1 cellular context compared by ENCODE assay signal in the genomic region with DNA sequence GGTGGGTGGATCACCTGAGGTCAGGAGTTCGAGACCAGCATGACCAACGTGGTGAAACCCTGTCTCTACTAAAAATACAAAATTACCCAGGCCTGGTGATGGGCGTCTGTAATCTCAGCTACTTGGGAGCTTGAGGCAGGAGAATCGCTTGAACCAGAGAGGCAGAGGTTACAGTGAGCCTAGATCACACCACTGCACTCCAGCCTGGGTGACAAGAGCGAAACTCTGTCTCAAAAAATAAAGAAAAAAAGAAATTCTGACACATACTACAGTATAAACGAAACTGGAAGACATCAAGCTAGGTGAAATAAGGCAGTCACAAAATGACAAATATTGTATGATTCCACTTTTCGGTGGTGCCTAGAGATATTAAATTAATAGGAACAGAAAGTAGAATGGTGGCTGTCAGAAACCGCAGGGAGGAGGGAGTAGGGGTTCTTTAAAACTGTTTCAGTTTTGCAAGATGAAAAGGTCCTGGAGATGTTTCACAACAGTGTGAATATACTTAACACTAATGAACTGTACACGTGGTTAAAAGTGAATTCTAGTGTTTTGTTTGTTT.
TF ChIP-seq lines count a peak whose summit lies in the region.

No MANE protein-coding gene starts in this region.

TF ChIP-seq in GM12878, 131 proteins besides CTCF, POLR2A, EP300 and RAD21 (continued from another document and continues in another):
- peak; percentile 43; the same call in 1 of the 2 replicates for TF ChIP-seq CREB1 (IDR thresholded peaks at IDR 0.05; ENCODE audit: low read depth)
- 0 out of 2 replicates have a peak, but pooled peaks have one; percentile 37 for TF ChIP-seq CHD4 (IDR thresholded peaks at IDR 0.05)
- TF ChIP-seq, protein P1, sequence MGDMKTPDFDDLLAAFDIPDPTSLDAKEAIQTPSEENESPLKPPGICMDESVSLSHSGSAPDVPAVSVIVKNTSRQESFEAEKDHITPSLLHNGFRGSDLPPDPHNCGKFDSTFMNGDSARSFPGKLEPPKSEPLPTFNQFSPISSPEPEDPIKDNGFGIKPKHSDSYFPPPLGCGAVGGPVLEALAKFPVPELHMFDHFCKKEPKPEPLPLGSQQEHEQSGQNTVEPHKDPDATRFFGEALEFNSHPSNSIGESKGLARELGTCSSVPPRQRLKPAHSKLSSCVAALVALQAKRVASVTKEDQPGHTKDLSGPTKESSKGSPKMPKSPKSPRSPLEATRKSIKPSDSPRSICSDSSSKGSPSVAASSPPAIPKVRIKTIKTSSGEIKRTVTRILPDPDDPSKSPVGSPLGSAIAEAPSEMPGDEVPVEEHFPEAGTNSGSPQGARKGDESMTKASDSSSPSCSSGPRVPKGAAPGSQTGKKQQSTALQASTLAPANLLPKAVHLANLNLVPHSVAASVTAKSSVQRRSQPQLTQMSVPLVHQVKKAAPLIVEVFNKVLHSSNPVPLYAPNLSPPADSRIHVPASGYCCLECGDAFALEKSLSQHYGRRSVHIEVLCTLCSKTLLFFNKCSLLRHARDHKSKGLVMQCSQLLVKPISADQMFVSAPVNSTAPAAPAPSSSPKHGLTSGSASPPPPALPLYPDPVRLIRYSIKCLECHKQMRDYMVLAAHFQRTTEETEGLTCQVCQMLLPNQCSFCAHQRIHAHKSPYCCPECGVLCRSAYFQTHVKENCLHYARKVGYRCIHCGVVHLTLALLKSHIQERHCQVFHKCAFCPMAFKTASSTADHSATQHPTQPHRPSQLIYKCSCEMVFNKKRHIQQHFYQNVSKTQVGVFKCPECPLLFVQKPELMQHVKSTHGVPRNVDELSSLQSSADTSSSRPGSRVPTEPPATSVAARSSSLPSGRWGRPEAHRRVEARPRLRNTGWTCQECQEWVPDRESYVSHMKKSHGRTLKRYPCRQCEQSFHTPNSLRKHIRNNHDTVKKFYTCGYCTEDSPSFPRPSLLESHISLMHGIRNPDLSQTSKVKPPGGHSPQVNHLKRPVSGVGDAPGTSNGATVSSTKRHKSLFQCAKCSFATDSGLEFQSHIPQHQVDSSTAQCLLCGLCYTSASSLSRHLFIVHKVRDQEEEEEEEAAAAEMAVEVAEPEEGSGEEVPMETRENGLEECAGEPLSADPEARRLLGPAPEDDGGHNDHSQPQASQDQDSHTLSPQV (IDR thresholded peaks at IDR 0.05), result peak; percentile 33; the same call in 1 of the 2 replicates
- no peak for TF ChIP-seq HCFC1 (IDR thresholded peaks at IDR 0.05; ENCODE audit: low read length)
- no peak for TF ChIP-seq ZNF274 (IDR thresholded peaks at IDR 0.05; ENCODE audit: insufficient read depth, insufficient read length)
- peak; percentile 11 for TF ChIP-seq RELA (IDR thresholded peaks at IDR 0.05; ENCODE audit: borderline replicate concordance, partially characterized antibody)
- no peak for TF ChIP-seq RB1 (IDR thresholded peaks at IDR 0.05; ENCODE audit: borderline replicate concordance)
- no peak; the same call in 1 of the 2 replicates for TF ChIP-seq ZNF384 (IDR thresholded peaks at IDR 0.05; ENCODE audit: borderline replicate concordance, low read depth, low read length)
- TF ChIP-seq RBBP5 (conservative IDR thresholded peaks at IDR 0.05), result no peak
- TF ChIP-seq, protein P2, sequence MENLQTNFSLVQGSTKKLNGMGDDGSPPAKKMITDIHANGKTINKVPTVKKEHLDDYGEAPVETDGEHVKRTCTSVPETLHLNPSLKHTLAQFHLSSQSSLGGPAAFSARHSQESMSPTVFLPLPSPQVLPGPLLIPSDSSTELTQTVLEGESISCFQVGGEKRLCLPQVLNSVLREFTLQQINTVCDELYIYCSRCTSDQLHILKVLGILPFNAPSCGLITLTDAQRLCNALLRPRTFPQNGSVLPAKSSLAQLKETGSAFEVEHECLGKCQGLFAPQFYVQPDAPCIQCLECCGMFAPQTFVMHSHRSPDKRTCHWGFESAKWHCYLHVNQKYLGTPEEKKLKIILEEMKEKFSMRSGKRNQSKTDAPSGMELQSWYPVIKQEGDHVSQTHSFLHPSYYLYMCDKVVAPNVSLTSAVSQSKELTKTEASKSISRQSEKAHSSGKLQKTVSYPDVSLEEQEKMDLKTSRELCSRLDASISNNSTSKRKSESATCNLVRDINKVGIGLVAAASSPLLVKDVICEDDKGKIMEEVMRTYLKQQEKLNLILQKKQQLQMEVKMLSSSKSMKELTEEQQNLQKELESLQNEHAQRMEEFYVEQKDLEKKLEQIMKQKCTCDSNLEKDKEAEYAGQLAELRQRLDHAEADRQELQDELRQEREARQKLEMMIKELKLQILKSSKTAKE (IDR thresholded peaks at IDR 0.05; ENCODE audit: low read depth, poor library complexity, severe bottlenecking), result peak; percentile 97
- no peak for TF ChIP-seq POU2F2 (IDR thresholded peaks at IDR 0.05; ENCODE audit: borderline replicate concordance, low read depth, low read length)
- TF ChIP-seq SUZ12 (IDR thresholded peaks at IDR 0.05; ENCODE audit: unreplicated experiment), result no peak
- peak; percentile 74; the same call in 1 of the 2 replicates for TF ChIP-seq FOXM1 (IDR thresholded peaks at IDR 0.05; ENCODE audit: low read depth, low read length)
- TF ChIP-seq, protein P3, sequence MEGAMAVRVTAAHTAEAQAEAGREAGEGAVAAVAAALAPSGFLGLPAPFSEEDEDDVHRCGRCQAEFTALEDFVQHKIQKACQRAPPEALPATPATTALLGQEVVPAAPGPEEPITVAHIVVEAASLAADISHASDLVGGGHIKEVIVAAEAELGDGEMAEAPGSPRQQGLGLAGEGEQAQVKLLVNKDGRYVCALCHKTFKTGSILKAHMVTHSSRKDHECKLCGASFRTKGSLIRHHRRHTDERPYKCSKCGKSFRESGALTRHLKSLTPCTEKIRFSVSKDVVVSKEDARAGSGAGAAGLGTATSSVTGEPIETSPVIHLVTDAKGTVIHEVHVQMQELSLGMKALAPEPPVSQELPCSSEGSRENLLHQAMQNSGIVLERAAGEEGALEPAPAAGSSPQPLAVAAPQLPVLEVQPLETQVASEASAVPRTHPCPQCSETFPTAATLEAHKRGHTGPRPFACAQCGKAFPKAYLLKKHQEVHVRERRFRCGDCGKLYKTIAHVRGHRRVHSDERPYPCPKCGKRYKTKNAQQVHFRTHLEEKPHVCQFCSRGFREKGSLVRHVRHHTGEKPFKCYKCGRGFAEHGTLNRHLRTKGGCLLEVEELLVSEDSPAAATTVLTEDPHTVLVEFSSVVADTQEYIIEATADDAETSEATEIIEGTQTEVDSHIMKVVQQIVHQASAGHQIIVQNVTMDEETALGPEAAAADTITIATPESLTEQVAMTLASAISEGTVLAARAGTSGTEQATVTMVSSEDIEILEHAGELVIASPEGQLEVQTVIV (IDR thresholded peaks at IDR 0.05; ENCODE audit: borderline replicate concordance, partially characterized antibody), result no peak
- peak; percentile 91 for TF ChIP-seq ATF2 (IDR thresholded peaks at IDR 0.05; ENCODE audit: low read length)
- TF ChIP-seq, protein P4, sequence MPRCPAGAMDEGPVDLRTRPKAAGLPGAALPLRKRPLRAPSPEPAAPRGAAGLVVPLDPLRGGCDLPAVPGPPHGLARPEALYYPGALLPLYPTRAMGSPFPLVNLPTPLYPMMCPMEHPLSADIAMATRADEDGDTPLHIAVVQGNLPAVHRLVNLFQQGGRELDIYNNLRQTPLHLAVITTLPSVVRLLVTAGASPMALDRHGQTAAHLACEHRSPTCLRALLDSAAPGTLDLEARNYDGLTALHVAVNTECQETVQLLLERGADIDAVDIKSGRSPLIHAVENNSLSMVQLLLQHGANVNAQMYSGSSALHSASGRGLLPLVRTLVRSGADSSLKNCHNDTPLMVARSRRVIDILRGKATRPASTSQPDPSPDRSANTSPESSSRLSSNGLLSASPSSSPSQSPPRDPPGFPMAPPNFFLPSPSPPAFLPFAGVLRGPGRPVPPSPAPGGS (IDR thresholded peaks at IDR 0.05; ENCODE audit: borderline replicate concordance, insufficient read depth, low read depth, low read length, poor library complexity, severe bottlenecking), result peak; percentile 49
- TF ChIP-seq, protein P5, sequence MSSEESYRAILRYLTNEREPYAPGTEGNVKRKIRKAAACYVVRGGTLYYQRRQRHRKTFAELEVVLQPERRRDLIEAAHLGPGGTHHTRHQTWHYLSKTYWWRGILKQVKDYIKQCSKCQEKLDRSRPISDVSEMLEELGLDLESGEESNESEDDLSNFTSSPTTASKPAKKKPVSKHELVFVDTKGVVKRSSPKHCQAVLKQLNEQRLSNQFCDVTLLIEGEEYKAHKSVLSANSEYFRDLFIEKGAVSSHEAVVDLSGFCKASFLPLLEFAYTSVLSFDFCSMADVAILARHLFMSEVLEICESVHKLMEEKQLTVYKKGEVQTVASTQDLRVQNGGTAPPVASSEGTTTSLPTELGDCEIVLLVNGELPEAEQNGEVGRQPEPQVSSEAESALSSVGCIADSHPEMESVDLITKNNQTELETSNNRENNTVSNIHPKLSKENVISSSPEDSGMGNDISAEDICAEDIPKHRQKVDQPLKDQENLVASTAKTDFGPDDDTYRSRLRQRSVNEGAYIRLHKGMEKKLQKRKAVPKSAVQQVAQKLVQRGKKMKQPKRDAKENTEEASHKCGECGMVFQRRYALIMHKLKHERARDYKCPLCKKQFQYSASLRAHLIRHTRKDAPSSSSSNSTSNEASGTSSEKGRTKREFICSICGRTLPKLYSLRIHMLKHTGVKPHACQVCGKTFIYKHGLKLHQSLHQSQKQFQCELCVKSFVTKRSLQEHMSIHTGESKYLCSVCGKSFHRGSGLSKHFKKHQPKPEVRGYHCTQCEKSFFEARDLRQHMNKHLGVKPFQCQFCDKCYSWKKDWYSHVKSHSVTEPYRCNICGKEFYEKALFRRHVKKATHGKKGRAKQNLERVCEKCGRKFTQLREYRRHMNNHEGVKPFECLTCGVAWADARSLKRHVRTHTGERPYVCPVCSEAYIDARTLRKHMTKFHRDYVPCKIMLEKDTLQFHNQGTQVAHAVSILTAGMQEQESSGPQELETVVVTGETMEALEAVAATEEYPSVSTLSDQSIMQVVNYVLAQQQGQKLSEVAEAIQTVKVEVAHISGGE (CRISPR knock-in tag; IDR thresholded peaks at IDR 0.05), result no peak
- no peak for TF ChIP-seq ASH2L (IDR thresholded peaks at IDR 0.05; ENCODE audit: borderline replicate concordance, low read depth)
- peak; percentile 94 for TF ChIP-seq NBN (IDR thresholded peaks at IDR 0.05)
- peak; percentile 95 for TF ChIP-seq ATF7 (IDR thresholded peaks at IDR 0.05; ENCODE audit: low read depth)
- TF ChIP-seq, protein P6, sequence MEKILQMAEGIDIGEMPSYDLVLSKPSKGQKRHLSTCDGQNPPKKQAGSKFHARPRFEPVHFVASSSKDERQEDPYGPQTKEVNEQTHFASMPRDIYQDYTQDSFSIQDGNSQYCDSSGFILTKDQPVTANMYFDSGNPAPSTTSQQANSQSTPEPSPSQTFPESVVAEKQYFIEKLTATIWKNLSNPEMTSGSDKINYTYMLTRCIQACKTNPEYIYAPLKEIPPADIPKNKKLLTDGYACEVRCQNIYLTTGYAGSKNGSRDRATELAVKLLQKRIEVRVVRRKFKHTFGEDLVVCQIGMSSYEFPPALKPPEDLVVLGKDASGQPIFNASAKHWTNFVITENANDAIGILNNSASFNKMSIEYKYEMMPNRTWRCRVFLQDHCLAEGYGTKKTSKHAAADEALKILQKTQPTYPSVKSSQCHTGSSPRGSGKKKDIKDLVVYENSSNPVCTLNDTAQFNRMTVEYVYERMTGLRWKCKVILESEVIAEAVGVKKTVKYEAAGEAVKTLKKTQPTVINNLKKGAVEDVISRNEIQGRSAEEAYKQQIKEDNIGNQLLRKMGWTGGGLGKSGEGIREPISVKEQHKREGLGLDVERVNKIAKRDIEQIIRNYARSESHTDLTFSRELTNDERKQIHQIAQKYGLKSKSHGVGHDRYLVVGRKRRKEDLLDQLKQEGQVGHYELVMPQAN (conservative IDR thresholded peaks at IDR 0.05), result peak; percentile 38; the same call in 1 of the 2 replicates
- TF ChIP-seq ZBTB33 (IDR thresholded peaks at IDR 0.05), result no peak
- TF ChIP-seq ETV6 (conservative IDR thresholded peaks at IDR 0.05 in 1 of 2, IDR thresholded peaks at IDR 0.05 in 1 of 2; ENCODE audit: borderline replicate concordance in 1 of 2, low read depth in 1 of 2), result 0 out of 4 replicates have a peak, but pooled peaks of 1 of the 2 experiments have one; percentile 42
- TF ChIP-seq MYC (IDR thresholded peaks at IDR 0.05; ENCODE audit: insufficient read depth, insufficient read length, insufficient replicate concordance, low read length, severe bottlenecking), result no peak
- TF ChIP-seq, protein P7, sequence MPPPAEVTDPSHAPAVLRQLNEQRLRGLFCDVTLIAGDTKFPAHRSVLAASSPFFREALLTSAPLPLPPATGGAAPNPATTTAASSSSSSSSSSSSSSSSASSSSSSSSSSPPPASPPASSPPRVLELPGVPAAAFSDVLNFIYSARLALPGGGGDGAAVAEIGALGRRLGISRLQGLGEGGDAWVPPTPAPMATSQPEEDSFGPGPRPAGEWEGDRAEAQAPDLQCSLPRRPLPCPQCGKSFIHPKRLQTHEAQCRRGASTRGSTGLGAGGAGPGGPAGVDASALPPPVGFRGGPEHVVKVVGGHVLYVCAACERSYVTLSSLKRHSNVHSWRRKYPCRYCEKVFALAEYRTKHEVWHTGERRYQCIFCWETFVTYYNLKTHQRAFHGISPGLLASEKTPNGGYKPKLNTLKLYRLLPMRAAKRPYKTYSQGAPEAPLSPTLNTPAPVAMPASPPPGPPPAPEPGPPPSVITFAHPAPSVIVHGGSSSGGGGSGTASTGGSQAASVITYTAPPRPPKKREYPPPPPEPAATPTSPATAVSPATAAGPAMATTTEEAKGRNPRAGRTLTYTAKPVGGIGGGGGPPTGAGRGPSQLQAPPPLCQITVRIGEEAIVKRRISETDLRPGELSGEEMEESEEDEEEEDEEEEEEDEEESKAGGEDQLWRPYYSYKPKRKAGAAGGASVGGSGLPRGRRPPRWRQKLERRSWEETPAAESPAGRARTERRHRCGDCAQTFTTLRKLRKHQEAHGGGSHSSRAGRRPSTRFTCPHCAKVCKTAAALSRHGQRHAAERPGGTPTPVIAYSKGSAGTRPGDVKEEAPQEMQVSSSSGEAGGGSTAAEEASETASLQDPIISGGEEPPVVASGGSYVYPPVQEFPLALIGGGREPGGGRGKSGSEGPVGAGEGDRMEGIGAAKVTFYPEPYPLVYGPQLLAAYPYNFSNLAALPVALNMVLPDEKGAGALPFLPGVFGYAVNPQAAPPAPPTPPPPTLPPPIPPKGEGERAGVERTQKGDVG (CRISPR knock-in tag; IDR thresholded peaks at IDR 0.05), result no peak
